In genomic region chr4:54542540-54543041, GRCh38 we compare ENCODE assay signal across 1 cellular context.
TF ChIP-seq lines count a peak whose summit lies in the region.

No MANE protein-coding gene starts in this region.

TF ChIP-seq in K562, 482 proteins besides CTCF, POLR2A, EP300 and RAD21 (continued from another document and continues in another):
- TF ChIP-seq ZMIZ1 (IDR thresholded peaks at IDR 0.05; ENCODE audit: low read depth in 2 of 2, low read length in 2 of 2) (peak in 1 of 2 experiments; percentile 84; a peak in 1 of 4 replicates), POLR2B (IDR thresholded peaks at IDR 0.05; ENCODE audit: low read depth, partially characterized antibody) (no peak), RFX5 (IDR thresholded peaks at IDR 0.05; ENCODE audit: low read depth, low read length) (no peak), ZNF586 (CRISPR knock-in tag; conservative IDR thresholded peaks at IDR 0.05) (no peak), MTA1 (IDR thresholded peaks at IDR 0.05; ENCODE audit: borderline replicate concordance) (peak; percentile 79), RAD51 (IDR thresholded peaks at IDR 0.05; ENCODE audit: borderline replicate concordance, low read depth) (no peak), CC2D1A (IDR thresholded peaks at IDR 0.05) (peak; percentile 88; the same call in 1 of the 2 replicates), FOXJ3 (CRISPR knock-in tag; IDR thresholded peaks at IDR 0.05) (no peak), USF1 (CRISPR knock-in tag; IDR thresholded peaks at IDR 0.05) (no peak), PREB (CRISPR knock-in tag; IDR thresholded peaks at IDR 0.05) (no peak), CREB5 (CRISPR knock-in tag; IDR thresholded peaks at IDR 0.05) (no peak), ZNF76 (CRISPR knock-in tag; IDR thresholded peaks at IDR 0.05; ENCODE audit: borderline replicate concordance) (no peak), SREBF1 (IDR thresholded peaks at IDR 0.05; ENCODE audit: borderline replicate concordance, low read depth, low read length) (no peak), ZNF780A (CRISPR knock-in tag; IDR thresholded peaks at IDR 0.05) (no peak), TCF3 (CRISPR knock-in tag; IDR thresholded peaks at IDR 0.05) (peak; percentile 93), KLF16 (IDR thresholded peaks at IDR 0.05) (peak; percentile 93), MCM3 (IDR thresholded peaks at IDR 0.05) (no peak), TFE3 (CRISPR knock-in tag; IDR thresholded peaks at IDR 0.05) (no peak), SIX5 (IDR thresholded peaks at IDR 0.05; ENCODE audit: borderline replicate concordance in 1 of 2, insufficient read depth in 1 of 2, low read depth in 1 of 2, low read length in 2 of 2) (no peak), C11orf30 (IDR thresholded peaks at IDR 0.05; ENCODE audit: low read depth) (no peak), FOXO4 (CRISPR knock-in tag; IDR thresholded peaks at IDR 0.05) (no peak), LCOR (CRISPR knock-in tag; IDR thresholded peaks at IDR 0.05) (no peak), ZNF668 (CRISPR knock-in tag; IDR thresholded peaks at IDR 0.05) (no peak), CLOCK (CRISPR knock-in tag; IDR thresholded peaks at IDR 0.05; ENCODE audit: borderline replicate concordance) (no peak), ZNF239 (CRISPR knock-in tag; IDR thresholded peaks at IDR 0.05) (no peak; the same call in 1 of the 2 replicates), RBM22 (IDR thresholded peaks at IDR 0.05; ENCODE audit: low read depth, low read length, poor library complexity, severe bottlenecking) (no peak), SNIP1 (IDR thresholded peaks at IDR 0.05; ENCODE audit: low read depth) (no peak), MYNN (IDR thresholded peaks at IDR 0.05) (peak; percentile 57; the same call in 1 of the 2 replicates), MYNN (CRISPR knock-in tag; IDR thresholded peaks at IDR 0.05) (no peak), XRCC3 (IDR thresholded peaks at IDR 0.05) (no peak), ARID3B (CRISPR knock-in tag; IDR thresholded peaks at IDR 0.05; ENCODE audit: borderline replicate concordance) (no peak), THAP7 (CRISPR knock-in tag; IDR thresholded peaks at IDR 0.05) (no peak), RNF2 (IDR thresholded peaks at IDR 0.05) (peak; percentile 82), ZNF224 (CRISPR knock-in tag; IDR thresholded peaks at IDR 0.05) (no peak), CAMTA2 (CRISPR knock-in tag; conservative IDR thresholded peaks at IDR 0.05) (no peak), SNAPC5 (CRISPR knock-in tag; IDR thresholded peaks at IDR 0.05) (no peak), CHCHD3 (CRISPR knock-in tag; IDR thresholded peaks at IDR 0.05) (no peak), ZNF184 (CRISPR knock-in tag; IDR thresholded peaks at IDR 0.05) (no peak), ZNF740 (CRISPR knock-in tag; IDR thresholded peaks at IDR 0.05) (peak; percentile 57; the same call in 1 of the 2 replicates), ZNF740 (tag; IDR thresholded peaks at IDR 0.05) (peak in 1 of 2 experiments; percentile 54; a peak in 1 of 4 replicates), DPF2 (IDR thresholded peaks at IDR 0.05) (peak; percentile 95), KLF6 (CRISPR knock-in tag; IDR thresholded peaks at IDR 0.05; ENCODE audit: borderline replicate concordance) (no peak), ZNF174 (CRISPR knock-in tag; IDR thresholded peaks at IDR 0.05) (no peak), TAF7 (tag; IDR thresholded peaks at IDR 0.05) (no peak), ZKSCAN8 (CRISPR knock-in tag; IDR thresholded peaks at IDR 0.05) (peak; percentile 51; the same call in 1 of the 2 replicates), REST (CRISPR knock-in tag; IDR thresholded peaks at IDR 0.05; ENCODE audit: low read depth) (no peak)
